Comparison of ENCODE assay signal across 9 cellular contexts in genomic region chr4:152258804-152259708, GRCh38.
DNase-seq lines count a peak whose midpoint lies in the region; ATAC-seq, FAIRE-seq and TF ChIP-seq lines count a peak whose summit lies in the region.
"Had no signal": no experiment of that assay in that cellular context is flagged by ENCODE, and none has a peak within 500 bp of the region (broad histone marks: within the 10 kb centered on the region; RNA-seq: fewer than 3 reads in every experiment).

No MANE protein-coding gene starts in this region.

- H3K9me3 Mint-ChIP-seq in endodermal cell = peaks cover 2% of the 10 kb centered on the region

- H3K9ac ChIP-seq in endodermal cell (ENCODE audit: extremely low read depth, low read length, poor library complexity, severe bottlenecking) = no peak overlapping the region

- no peak for ATAC-seq in body of pancreas

- H3K36me3 ChIP-seq in body of pancreas (replicated peaks in 1 of 2; ENCODE audit: insufficient read depth in 1 of 2, low read depth in 2 of 2) (no peaks in the 10 kb centered on the region), endodermal cell (ENCODE audit: control insufficient read depth, insufficient read depth, low read length) (no peaks in the 10 kb centered on the region)

- H3K4me3 Mint-ChIP-seq in endodermal cell = no peak overlapping the region

- DNase-seq in GM19239 (ENCODE audit: insufficient read length, low spot score) (no peak), NCI-H226 (peak; percentile 86), epithelial cell of esophagus (ENCODE audit: low read depth) (peak; percentile 96), non-pigmented ciliary epithelial cell (ENCODE audit: low read depth) (peak; percentile 72), body of pancreas (no peak), endodermal cell (no peak), pons (ENCODE audit: low spot score) (no peak), SHP77 treated with DMSO at 0.1 percent for 48 hours (lab: John Stamatoyannopoulos, UW) (no peak)
- DNase-seq: stimulated activated naive CD4-positive, alpha-beta T cell treated with Interleukin-2 at 50 U/mL for 16 hours had no signal

- no peaks in the 10 kb centered on the region for H3K4me1 ChIP-seq in body of pancreas
- no peaks in the 10 kb centered on the region for H3K4me1 ChIP-seq in endodermal cell (ENCODE audit: control insufficient read depth, insufficient read depth, low read length)

- H3K4me3 ChIP-seq in epithelial cell of esophagus (ENCODE audit: low read length) (no peak overlapping the region), body of pancreas (no peak overlapping the region), endodermal cell (ENCODE audit: low read length) (no peak overlapping the region)

- H3K9me3 ChIP-seq in body of pancreas = no peaks in the 10 kb centered on the region
- H3K9me3 ChIP-seq in endodermal cell (ENCODE audit: control insufficient read depth, low read length) = peaks cover 8% of the 10 kb centered on the region

- TF ChIP-seq POLR2A in body of pancreas (IDR thresholded peaks at IDR 0.05) = no peak

- H3K4me1 Mint-ChIP-seq in endodermal cell = peaks cover 4% of the 10 kb centered on the region

- H3K27me3 ChIP-seq in body of pancreas = no peaks in the 10 kb centered on the region
- H3K27me3 ChIP-seq in endodermal cell (ENCODE audit: control insufficient read depth, insufficient read depth, low read length, poor library complexity, severe bottlenecking) = no peaks in the 10 kb centered on the region

- 59 to 73% methylated on average over 8 of the region's 8 CpGs for WGBS in body of pancreas, 2 donors
- WGBS in endodermal cell (ENCODE audit: insufficient coverage in 1 of 2, insufficient read length in 1 of 2), 2 experiments = 85 to 89% methylated on average over 4 to 8 of the region's 8 CpGs

- no peak overlapping the region for H3K27ac ChIP-seq in body of pancreas
- H3K27ac ChIP-seq in endodermal cell (ENCODE audit: low read depth, low read length) = no peak overlapping the region

- no peaks in the 10 kb centered on the region for H3K27me3 Mint-ChIP-seq in endodermal cell (ENCODE audit: insufficient read depth)

- no peaks in the 10 kb centered on the region for H3K36me3 Mint-ChIP-seq in endodermal cell (ENCODE audit: low read depth)

- intact Hi-C loops in body of pancreas (cut with DNase I) = no loop called here

- FAIRE-seq in GM19239 (lab: Jason Lieb, UNC) = peak; percentile 75

- H3K27ac Mint-ChIP-seq in endodermal cell = no peak overlapping the region

- TF ChIP-seq CTCF in epithelial cell of esophagus (IDR thresholded peaks at IDR 0.05; ENCODE audit: insufficient read depth, low read depth, low read length, missing control alignments) = no peak
- TF ChIP-seq CTCF in body of pancreas (IDR thresholded peaks at IDR 0.05) = no peak
- no peak for TF ChIP-seq CTCF in endodermal cell (conservative IDR thresholded peaks at IDR 0.05)

Comparison
In these comparisons a context has a peak if more than half of its experiments do, and no peak if none do; other contexts are left out.
1. DNase-seq: peak in NCI-H226 (single experiment), epithelial cell of esophagus (single experiment) and non-pigmented ciliary epithelial cell (single experiment); none in GM19239 (single experiment), body of pancreas (0 of 4), endodermal cell (single experiment), pons (single experiment) and SHP77 treated with DMSO at 0.1 percent for 48 hours (single experiment).